ENCODE assay signal across 14 cellular contexts in the genomic region with DNA sequence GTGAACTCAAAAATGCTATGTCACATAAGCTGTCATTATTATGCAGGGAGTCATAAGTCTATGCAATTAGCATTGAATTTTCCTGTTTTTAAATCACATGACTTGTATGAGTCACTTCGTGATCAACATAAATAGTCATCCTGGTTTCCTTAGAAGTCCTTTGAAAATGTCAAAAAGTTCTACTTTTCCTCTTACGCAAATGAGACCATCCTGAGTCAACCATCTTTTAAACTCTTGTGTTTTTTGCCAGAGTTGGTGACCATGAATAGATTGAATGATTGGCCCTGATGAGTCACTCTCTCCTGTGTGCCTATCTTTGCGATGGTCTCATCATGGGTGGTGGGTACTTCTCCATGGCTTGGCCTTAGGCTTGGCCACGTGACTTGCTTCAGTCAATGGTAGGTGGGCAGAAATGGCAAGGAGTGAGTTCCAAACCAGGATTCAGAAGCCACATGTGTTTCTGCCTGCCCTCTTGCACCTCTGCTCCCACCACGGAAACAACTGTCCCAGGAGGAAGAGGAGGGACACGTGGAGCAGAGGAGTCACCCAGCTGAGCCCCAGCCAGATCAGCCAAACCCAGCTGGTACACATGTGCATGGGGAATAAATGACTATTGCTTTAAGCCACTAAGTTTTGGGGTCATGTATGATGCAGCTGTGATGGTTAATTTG.
DNase-seq lines count a peak whose midpoint lies in the region; ATAC-seq, FAIRE-seq and TF ChIP-seq lines count a peak whose summit lies in the region.
"Had no signal": no experiment of that assay in that cellular context is flagged by ENCODE, and none has a peak within 500 bp of the region (broad histone marks: within the 10 kb centered on the region; RNA-seq: fewer than 3 reads in every experiment).

No MANE protein-coding gene starts in this region.

- 18% methylated on average over 4 of the region's 6 CpGs for WGBS in A549 (ENCODE audit: missing lambda C conversion rate)

- 0 out of 3 replicates have a peak, but pooled peaks cover 7% of the 10 kb centered on the region for H3K4me1 ChIP-seq in A549
- H3K4me1 ChIP-seq: psoas muscle had no signal

- no peak overlapping the region for H3K27ac Mint-ChIP-seq in mesothelial cell of epicardium

- H3K4me3 ChIP-seq in A549 (no peak overlapping the region), NB4 (ENCODE audit: low read depth, low read length) (no peak overlapping the region)
- H3K4me3 ChIP-seq: psoas muscle had no signal

- 0 out of 3 replicates have a peak, but pooled peaks cover 3% of the 10 kb centered on the region for H3K9me3 ChIP-seq in A549

- no peak overlapping the region for H3K27ac ChIP-seq in A549
- H3K27ac ChIP-seq: psoas muscle had no signal

- H3K4me3 Mint-ChIP-seq in mesothelial cell of epicardium = no peak overlapping the region

- FAIRE-seq in A549 (lab: Jason Lieb, UNC) = no peak

- no peak for TF ChIP-seq POLR2A in A549 (IDR thresholded peaks at IDR 0.05; ENCODE audit: low read length)
- no peak for TF ChIP-seq POLR2A in NB4 (IDR thresholded peaks at IDR 0.05; ENCODE audit: extremely low read depth, insufficient read length)

- TF ChIP-seq CTCF in A549 (IDR thresholded peaks at IDR 0.05) (no peak), NB4 (IDR thresholded peaks at IDR 0.05; ENCODE audit: low read depth, low read length) (no peak), mesothelial cell of epicardium (IDR thresholded peaks at IDR 0.05; ENCODE audit: unreplicated experiment) (no peak)

- H3K36me3 Mint-ChIP-seq in mesothelial cell of epicardium = no peaks in the 10 kb centered on the region

- TF ChIP-seq RAD21 in A549 (conservative IDR thresholded peaks at IDR 0.05 in 1 of 2, IDR thresholded peaks at IDR 0.05 in 1 of 2) = no peak

- peaks cover 28% of the 10 kb centered on the region for H3K27me3 Mint-ChIP-seq in mesothelial cell of epicardium (ENCODE audit: low read depth)

- H3K4me1 Mint-ChIP-seq in mesothelial cell of epicardium = no peaks in the 10 kb centered on the region

- CTCF ChIA-PET in A549 (lab: Yijun Ruan, JAX) = no interaction called here

- no peak for TF ChIP-seq EP300 in A549 (IDR thresholded peaks at IDR 0.05)

- POLR2A ChIA-PET in A549 (lab: Yijun Ruan, JAX) = no interaction called here

- H3K9me3 Mint-ChIP-seq in mesothelial cell of epicardium = no peaks in the 10 kb centered on the region

- ATAC-seq in A549 (no peak), HG02885 (IDR thresholded peaks at IDR 0.05; ENCODE audit: poor library complexity, unreplicated experiment) (no peak), GM19395 (IDR thresholded peaks at IDR 0.05; ENCODE audit: unreplicated experiment) (no peak)
- ATAC-seq: psoas muscle had no signal

- no peak for DNase-seq in A549 (ENCODE audit: low read depth in 1 of 2, low spot score in 1 of 2)
- peak; percentile 66 for DNase-seq in CD1c-positive myeloid dendritic cell (ENCODE audit: extremely low spot score)
- DNase-seq in NB4 (ENCODE audit: low read depth) = peak; percentile 22
- peak; percentile 62 for DNase-seq in fibroblast of gingiva (ENCODE audit: low read depth)
- DNase-seq in stimulated activated CD8-positive, alpha-beta memory T cell treated with anti-CD3 and anti-CD28 coated beads, Interleukin-4, amount 100 ng/mL, for 48 hours = no peak
- DNase-seq in mesothelial cell of epicardium (ENCODE audit: low spot score in 2 of 2, unreplicated experiment in 2 of 2) = no peak
- DNase-seq: activated naive CD4-positive, alpha-beta T cell treated with Interleukin-2 at 50 U/mL for 16 hours; COR-L47; islet precursor cell; NCI-H187; psoas muscle; stimulated activated CD4-positive, alpha-beta T cell treated with anti-CD3 and anti-CD28 coated beads, Interleukin-4, amount 100 ng/mL, for 4 hours had no signal

- H3K4me2 ChIP-seq in A549 = no peak overlapping the region

TF ChIP-seq in A549, 52 proteins besides CTCF, POLR2A, EP300 and RAD21:
- TF ChIP-seq CEBPB (IDR thresholded peaks at IDR 0.05) (no peak), FOSL2 (IDR thresholded peaks at IDR 0.05) (no peak), FOSL2 (CRISPR knock-in tag; IDR thresholded peaks at IDR 0.05) (0 out of 2 replicates have a peak, but pooled peaks have one; percentile 31), CHD4 (IDR thresholded peaks at IDR 0.05; ENCODE audit: borderline replicate concordance) (no peak)
- TF ChIP-seq, protein P1, sequence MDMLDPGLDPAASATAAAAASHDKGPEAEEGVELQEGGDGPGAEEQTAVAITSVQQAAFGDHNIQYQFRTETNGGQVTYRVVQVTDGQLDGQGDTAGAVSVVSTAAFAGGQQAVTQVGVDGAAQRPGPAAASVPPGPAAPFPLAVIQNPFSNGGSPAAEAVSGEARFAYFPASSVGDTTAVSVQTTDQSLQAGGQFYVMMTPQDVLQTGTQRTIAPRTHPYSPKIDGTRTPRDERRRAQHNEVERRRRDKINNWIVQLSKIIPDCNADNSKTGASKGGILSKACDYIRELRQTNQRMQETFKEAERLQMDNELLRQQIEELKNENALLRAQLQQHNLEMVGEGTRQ (IDR thresholded peaks at IDR 0.05) = 0 out of 2 replicates have a peak, but pooled peaks have one; percentile 16
TF ChIP-seq in A549: peak in this region for 2.

Comparison
In these comparisons a context has a peak if more than half of its experiments do, and no peak if none do; other contexts are left out.
1. DNase-seq: peak in CD1c-positive myeloid dendritic cell (single experiment), NB4 (single experiment) and fibroblast of gingiva (single experiment); none in A549 (0 of 2), stimulated activated CD8-positive, alpha-beta memory T cell treated with anti-CD3 and anti-CD28 coated beads, Interleukin-4, amount 100 ng/mL, for 48 hours (single experiment) and mesothelial cell of epicardium (0 of 2).